ENCODE assay signal across 1 cellular context in genomic region chr10:6047847-6048246, GRCh38.
TF ChIP-seq lines count a peak whose summit lies in the region.

No MANE protein-coding gene starts in this region.

TF ChIP-seq in HepG2, 621 proteins besides CTCF, POLR2A, EP300 and RAD21:
- TF ChIP-seq ZNF460 (CRISPR knock-in tag; IDR thresholded peaks at IDR 0.05; ENCODE audit: borderline replicate concordance) (no peak), ZNF768 (CRISPR knock-in tag; IDR thresholded peaks at IDR 0.05) (peak; percentile 88)
